Comparison of ENCODE assay signal across 22 cellular contexts in genomic region chr6:154206984-154207383, GRCh38.
"Had no signal": no experiment of that assay in that cellular context is flagged by ENCODE, and none has a peak within 500 bp of the region (broad histone marks: within the 10 kb centered on the region; RNA-seq: fewer than 3 reads in every experiment).

No MANE protein-coding gene starts in this region.

- H3K4me3 Mint-ChIP-seq: endodermal cell; natural killer cell treated with Interleukin-12 subunit alpha and Interleukin-12 subunit beta and Interleukin-15 and Interleukin-18, amount 100 ng/mL, for 72 hours; neural progenitor cell; stimulated activated memory B cell treated with anti-CD40 and anti-IgM and Interleukin-4, amounts not matched to agents 10 μg/mL and 1 μg/mL and 100 μg/mL, for 72 hours had no signal

- H3K27me3 Mint-ChIP-seq: natural killer cell treated with Interleukin-12 subunit alpha and Interleukin-12 subunit beta and Interleukin-15 and Interleukin-18, amount 100 ng/mL, for 72 hours; stimulated activated memory B cell treated with anti-CD40 and anti-IgM and Interleukin-4, amounts not matched to agents 10 μg/mL and 1 μg/mL and 100 μg/mL, for 72 hours had no signal

- H3K27ac Mint-ChIP-seq: endodermal cell; neural progenitor cell; stimulated activated memory B cell treated with anti-CD40 and anti-IgM and Interleukin-4, amounts not matched to agents 10 μg/mL and 1 μg/mL and 100 μg/mL, for 72 hours had no signal

- H3K9ac ChIP-seq: neural progenitor cell had no signal

- H3K4me3 ChIP-seq: gastrocnemius medialis, lower lobe of right lung, neural progenitor cell, prostate gland, right atrium auricular region, sigmoid colon, spleen, thoracic aorta, tibial nerve, upper lobe of left lung had no signal

- H3K27ac ChIP-seq: epithelial cell of prostate, gastrocnemius medialis, lower lobe of right lung, neural progenitor cell, prostate gland, right atrium auricular region, sigmoid colon, thoracic aorta, tibial nerve, upper lobe of left lung had no signal

- ATAC-seq: esophagus mucosa; gastrocnemius medialis; left ventricle myocardium superior; lower lobe of right lung; natural killer cell treated with Interleukin-12 subunit alpha and Interleukin-12 subunit beta and Interleukin-15 and Interleukin-18, amount 100 ng/mL, for 72 hours; stimulated activated memory B cell treated with anti-CD40 and anti-IgM and Interleukin-4, amounts not matched to agents 10 μg/mL and 1 μg/mL and 100 μg/mL, for 72 hours; stimulated activated naive CD8-positive, alpha-beta T cell treated with anti-CD3 and anti-CD28 coated beads, Interleukin-15, Interleukin-2, amounts not matched to agents 100 U/mL and 50 U/mL, for 24 hours had no signal

- H2AFZ ChIP-seq: neural progenitor cell had no signal

- H3K9me3 ChIP-seq: gastrocnemius medialis, lower lobe of right lung, prostate gland, right atrium auricular region, sigmoid colon, spleen, thoracic aorta, tibial nerve, upper lobe of left lung had no signal

- H3K4me1 ChIP-seq: gastrocnemius medialis, lower lobe of right lung, neural progenitor cell, prostate gland, right atrium auricular region, sigmoid colon, spleen, tibial nerve, upper lobe of left lung had no signal

- H3K36me3 ChIP-seq: gastrocnemius medialis, lower lobe of right lung, neural progenitor cell, prostate gland, right atrium auricular region, sigmoid colon, thoracic aorta, tibial nerve had no signal

- H3K4me2 ChIP-seq: neural progenitor cell had no signal

- H3K36me3 Mint-ChIP-seq: stimulated activated memory B cell treated with anti-CD40 and anti-IgM and Interleukin-4, amounts not matched to agents 10 μg/mL and 1 μg/mL and 100 μg/mL, for 72 hours had no signal

- DNase-seq: effector CD8-positive, alpha-beta T cell; endodermal cell; foreskin fibroblast; gastrocnemius medialis; head of caudate nucleus; left ventricle myocardium superior; lower lobe of right lung; nucleus accumbens; sigmoid colon; spleen; stimulated activated CD4-positive, alpha-beta T cell treated with anti-CD3 and anti-CD28 coated beads, Interleukin-4, amount 100 ng/mL, for 4 hours; stimulated activated naive CD8-positive, alpha-beta T cell treated with anti-CD3 and anti-CD28 coated beads, Interleukin-15, Interleukin-2, amounts not matched to agents 100 U/mL and 50 U/mL, for 24 hours; upper lobe of left lung had no signal

- H3K9me3 Mint-ChIP-seq: endodermal cell; natural killer cell treated with Interleukin-12 subunit alpha and Interleukin-12 subunit beta and Interleukin-15 and Interleukin-18, amount 100 ng/mL, for 72 hours; neural progenitor cell; stimulated activated memory B cell treated with anti-CD40 and anti-IgM and Interleukin-4, amounts not matched to agents 10 μg/mL and 1 μg/mL and 100 μg/mL, for 72 hours had no signal

- H3K4me1 Mint-ChIP-seq: neural progenitor cell had no signal

- H3K27me3 ChIP-seq: gastrocnemius medialis, neural progenitor cell, right atrium auricular region, sigmoid colon, spleen, tibial nerve, upper lobe of left lung had no signal
